ENCODE assay signal across 2 cellular contexts in the genomic region with DNA sequence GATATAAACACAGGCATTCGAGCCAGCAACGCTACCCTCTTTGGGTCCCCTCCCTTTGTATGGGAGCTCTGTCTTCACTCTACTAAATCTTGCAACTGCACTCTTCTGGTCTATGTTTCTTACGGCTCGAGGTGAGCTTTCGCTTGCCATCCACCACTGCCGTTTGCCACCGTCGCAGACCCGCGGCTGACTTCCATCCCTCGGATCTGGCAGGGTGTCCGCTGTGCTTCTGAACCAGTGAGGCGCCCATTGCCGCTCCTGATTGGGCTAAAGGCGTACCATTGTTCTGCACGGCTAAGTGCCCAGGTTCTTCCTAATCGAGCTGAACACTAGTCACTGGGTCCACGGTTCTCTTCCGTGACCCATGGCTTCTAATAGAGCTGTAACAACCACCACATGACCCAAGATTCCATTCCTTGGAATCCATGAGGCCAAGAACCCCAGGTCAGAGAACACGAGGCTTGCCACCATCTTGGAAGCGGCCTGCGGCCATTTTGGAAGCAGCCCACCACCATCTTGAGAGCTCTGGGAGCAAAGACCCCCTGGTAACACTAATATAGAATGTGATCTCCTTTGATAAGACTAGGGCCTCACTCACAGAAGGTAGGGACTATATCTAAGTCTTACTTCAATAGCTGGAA.
A peak's percentile ranks its signal among the peaks of the same experiment; 100 is the strongest.
TF ChIP-seq lines count a peak whose summit lies in the region.

No MANE protein-coding gene starts in this region.

TF ChIP-seq in GM23338, 12 proteins besides CTCF, POLR2A, EP300 and RAD21:
- TF ChIP-seq, protein P1, sequence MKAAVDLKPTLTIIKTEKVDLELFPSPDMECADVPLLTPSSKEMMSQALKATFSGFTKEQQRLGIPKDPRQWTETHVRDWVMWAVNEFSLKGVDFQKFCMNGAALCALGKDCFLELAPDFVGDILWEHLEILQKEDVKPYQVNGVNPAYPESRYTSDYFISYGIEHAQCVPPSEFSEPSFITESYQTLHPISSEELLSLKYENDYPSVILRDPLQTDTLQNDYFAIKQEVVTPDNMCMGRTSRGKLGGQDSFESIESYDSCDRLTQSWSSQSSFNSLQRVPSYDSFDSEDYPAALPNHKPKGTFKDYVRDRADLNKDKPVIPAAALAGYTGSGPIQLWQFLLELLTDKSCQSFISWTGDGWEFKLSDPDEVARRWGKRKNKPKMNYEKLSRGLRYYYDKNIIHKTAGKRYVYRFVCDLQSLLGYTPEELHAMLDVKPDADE (IDR thresholded peaks at IDR 0.05), result no peak
- no peak for TF ChIP-seq EZH2phosphoT487 (IDR thresholded peaks at IDR 0.05; ENCODE audit: unreplicated experiment)
- no peak for TF ChIP-seq JUNB (IDR thresholded peaks at IDR 0.05; ENCODE audit: unreplicated experiment)
- TF ChIP-seq ZNF114 (CRISPR knock-in tag; IDR thresholded peaks at IDR 0.05), result no peak
- no peak for TF ChIP-seq ZNF331 (CRISPR knock-in tag; IDR thresholded peaks at IDR 0.05; ENCODE audit: low read depth)
- no peak for TF ChIP-seq EZH2 (IDR thresholded peaks at IDR 0.05; ENCODE audit: low read depth, unreplicated experiment)
- TF ChIP-seq STAT1 (IDR thresholded peaks at IDR 0.05; ENCODE audit: unreplicated experiment), result no peak
TF ChIP-seq in GM23338: peak in this region for 0.

TF ChIP-seq in K562, 482 proteins besides CTCF, POLR2A, EP300 and RAD21 (continues in another document):
- TF ChIP-seq TEAD4 (IDR thresholded peaks at IDR 0.05; ENCODE audit: low read length), result peak; percentile 36; the same call in 1 of the 2 replicates
- TF ChIP-seq TEAD4 (CRISPR knock-in tag; IDR thresholded peaks at IDR 0.05; ENCODE audit: borderline replicate concordance), result no peak
- TF ChIP-seq RBM17 (IDR thresholded peaks at IDR 0.05; ENCODE audit: borderline replicate concordance, low read depth, low read length), result no peak
- TF ChIP-seq, protein P2, sequence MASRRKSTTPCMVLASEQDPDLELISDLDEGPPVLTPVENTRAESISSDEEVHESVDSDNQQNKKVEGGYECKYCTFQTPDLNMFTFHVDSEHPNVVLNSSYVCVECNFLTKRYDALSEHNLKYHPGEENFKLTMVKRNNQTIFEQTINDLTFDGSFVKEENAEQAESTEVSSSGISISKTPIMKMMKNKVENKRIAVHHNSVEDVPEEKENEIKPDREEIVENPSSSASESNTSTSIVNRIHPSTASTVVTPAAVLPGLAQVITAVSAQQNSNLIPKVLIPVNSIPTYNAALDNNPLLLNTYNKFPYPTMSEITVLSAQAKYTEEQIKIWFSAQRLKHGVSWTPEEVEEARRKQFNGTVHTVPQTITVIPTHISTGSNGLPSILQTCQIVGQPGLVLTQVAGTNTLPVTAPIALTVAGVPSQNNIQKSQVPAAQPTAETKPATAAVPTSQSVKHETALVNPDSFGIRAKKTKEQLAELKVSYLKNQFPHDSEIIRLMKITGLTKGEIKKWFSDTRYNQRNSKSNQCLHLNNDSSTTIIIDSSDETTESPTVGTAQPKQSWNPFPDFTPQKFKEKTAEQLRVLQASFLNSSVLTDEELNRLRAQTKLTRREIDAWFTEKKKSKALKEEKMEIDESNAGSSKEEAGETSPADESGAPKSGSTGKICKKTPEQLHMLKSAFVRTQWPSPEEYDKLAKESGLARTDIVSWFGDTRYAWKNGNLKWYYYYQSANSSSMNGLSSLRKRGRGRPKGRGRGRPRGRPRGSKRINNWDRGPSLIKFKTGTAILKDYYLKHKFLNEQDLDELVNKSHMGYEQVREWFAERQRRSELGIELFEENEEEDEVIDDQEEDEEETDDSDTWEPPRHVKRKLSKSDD (conservative IDR thresholded peaks at IDR 0.05; ENCODE audit: low read length), result no peak
- TF ChIP-seq ETV6 (IDR thresholded peaks at IDR 0.05; ENCODE audit: borderline replicate concordance in 1 of 2, low read depth in 2 of 2, low read length in 1 of 2), result no peak
- no peak for TF ChIP-seq ETV6 (CRISPR knock-in tag; IDR thresholded peaks at IDR 0.05; ENCODE audit: borderline replicate concordance)
- TF ChIP-seq DMBX1 (CRISPR knock-in tag; IDR thresholded peaks at IDR 0.05; ENCODE audit: borderline replicate concordance), result 0 out of 2 replicates have a peak, but pooled peaks have one; percentile 46
- TF ChIP-seq KAT8 (IDR thresholded peaks at IDR 0.05; ENCODE audit: low read depth), result peak; percentile 82
- TF ChIP-seq, protein P3, sequence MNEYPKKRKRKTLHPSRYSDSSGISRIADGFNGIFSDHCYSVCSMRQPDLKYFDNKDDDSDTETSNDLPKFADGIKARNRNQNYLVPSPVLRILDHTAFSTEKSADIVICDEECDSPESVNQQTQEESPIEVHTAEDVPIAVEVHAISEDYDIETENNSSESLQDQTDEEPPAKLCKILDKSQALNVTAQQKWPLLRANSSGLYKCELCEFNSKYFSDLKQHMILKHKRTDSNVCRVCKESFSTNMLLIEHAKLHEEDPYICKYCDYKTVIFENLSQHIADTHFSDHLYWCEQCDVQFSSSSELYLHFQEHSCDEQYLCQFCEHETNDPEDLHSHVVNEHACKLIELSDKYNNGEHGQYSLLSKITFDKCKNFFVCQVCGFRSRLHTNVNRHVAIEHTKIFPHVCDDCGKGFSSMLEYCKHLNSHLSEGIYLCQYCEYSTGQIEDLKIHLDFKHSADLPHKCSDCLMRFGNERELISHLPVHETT (CRISPR knock-in tag; conservative IDR thresholded peaks at IDR 0.05 in 1 of 2, IDR thresholded peaks at IDR 0.05 in 1 of 2), result peak in 1 of 2 experiments; percentile 22; a peak in 1 of 4 replicates
- TF ChIP-seq GTF2A2 (tag; IDR thresholded peaks at IDR 0.05), result 0 out of 2 replicates have a peak, but pooled peaks have one; percentile 63
- no peak for TF ChIP-seq TEAD1 (CRISPR knock-in tag; IDR thresholded peaks at IDR 0.05)
- TF ChIP-seq ZFP36 (IDR thresholded peaks at IDR 0.05; ENCODE audit: low read depth, low read length, partially characterized antibody), result no peak
- TF ChIP-seq, protein P4, sequence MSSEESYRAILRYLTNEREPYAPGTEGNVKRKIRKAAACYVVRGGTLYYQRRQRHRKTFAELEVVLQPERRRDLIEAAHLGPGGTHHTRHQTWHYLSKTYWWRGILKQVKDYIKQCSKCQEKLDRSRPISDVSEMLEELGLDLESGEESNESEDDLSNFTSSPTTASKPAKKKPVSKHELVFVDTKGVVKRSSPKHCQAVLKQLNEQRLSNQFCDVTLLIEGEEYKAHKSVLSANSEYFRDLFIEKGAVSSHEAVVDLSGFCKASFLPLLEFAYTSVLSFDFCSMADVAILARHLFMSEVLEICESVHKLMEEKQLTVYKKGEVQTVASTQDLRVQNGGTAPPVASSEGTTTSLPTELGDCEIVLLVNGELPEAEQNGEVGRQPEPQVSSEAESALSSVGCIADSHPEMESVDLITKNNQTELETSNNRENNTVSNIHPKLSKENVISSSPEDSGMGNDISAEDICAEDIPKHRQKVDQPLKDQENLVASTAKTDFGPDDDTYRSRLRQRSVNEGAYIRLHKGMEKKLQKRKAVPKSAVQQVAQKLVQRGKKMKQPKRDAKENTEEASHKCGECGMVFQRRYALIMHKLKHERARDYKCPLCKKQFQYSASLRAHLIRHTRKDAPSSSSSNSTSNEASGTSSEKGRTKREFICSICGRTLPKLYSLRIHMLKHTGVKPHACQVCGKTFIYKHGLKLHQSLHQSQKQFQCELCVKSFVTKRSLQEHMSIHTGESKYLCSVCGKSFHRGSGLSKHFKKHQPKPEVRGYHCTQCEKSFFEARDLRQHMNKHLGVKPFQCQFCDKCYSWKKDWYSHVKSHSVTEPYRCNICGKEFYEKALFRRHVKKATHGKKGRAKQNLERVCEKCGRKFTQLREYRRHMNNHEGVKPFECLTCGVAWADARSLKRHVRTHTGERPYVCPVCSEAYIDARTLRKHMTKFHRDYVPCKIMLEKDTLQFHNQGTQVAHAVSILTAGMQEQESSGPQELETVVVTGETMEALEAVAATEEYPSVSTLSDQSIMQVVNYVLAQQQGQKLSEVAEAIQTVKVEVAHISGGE (CRISPR knock-in tag; IDR thresholded peaks at IDR 0.05), result peak in 1 of 3 experiments; percentile 57; a peak in 1 of 6 replicates
- TF ChIP-seq YY1 (IDR thresholded peaks at IDR 0.05; ENCODE audit: borderline replicate concordance in 1 of 3, control insufficient read depth in 1 of 3, extremely low read depth in 1 of 3, insufficient read depth in 3 of 3, insufficient read length in 1 of 3, insufficient replicate concordance in 2 of 3, low read depth in 1 of 3, low read length in 2 of 3), result peak; percentile 50 to 90 (median 68)
- TF ChIP-seq, protein P5, sequence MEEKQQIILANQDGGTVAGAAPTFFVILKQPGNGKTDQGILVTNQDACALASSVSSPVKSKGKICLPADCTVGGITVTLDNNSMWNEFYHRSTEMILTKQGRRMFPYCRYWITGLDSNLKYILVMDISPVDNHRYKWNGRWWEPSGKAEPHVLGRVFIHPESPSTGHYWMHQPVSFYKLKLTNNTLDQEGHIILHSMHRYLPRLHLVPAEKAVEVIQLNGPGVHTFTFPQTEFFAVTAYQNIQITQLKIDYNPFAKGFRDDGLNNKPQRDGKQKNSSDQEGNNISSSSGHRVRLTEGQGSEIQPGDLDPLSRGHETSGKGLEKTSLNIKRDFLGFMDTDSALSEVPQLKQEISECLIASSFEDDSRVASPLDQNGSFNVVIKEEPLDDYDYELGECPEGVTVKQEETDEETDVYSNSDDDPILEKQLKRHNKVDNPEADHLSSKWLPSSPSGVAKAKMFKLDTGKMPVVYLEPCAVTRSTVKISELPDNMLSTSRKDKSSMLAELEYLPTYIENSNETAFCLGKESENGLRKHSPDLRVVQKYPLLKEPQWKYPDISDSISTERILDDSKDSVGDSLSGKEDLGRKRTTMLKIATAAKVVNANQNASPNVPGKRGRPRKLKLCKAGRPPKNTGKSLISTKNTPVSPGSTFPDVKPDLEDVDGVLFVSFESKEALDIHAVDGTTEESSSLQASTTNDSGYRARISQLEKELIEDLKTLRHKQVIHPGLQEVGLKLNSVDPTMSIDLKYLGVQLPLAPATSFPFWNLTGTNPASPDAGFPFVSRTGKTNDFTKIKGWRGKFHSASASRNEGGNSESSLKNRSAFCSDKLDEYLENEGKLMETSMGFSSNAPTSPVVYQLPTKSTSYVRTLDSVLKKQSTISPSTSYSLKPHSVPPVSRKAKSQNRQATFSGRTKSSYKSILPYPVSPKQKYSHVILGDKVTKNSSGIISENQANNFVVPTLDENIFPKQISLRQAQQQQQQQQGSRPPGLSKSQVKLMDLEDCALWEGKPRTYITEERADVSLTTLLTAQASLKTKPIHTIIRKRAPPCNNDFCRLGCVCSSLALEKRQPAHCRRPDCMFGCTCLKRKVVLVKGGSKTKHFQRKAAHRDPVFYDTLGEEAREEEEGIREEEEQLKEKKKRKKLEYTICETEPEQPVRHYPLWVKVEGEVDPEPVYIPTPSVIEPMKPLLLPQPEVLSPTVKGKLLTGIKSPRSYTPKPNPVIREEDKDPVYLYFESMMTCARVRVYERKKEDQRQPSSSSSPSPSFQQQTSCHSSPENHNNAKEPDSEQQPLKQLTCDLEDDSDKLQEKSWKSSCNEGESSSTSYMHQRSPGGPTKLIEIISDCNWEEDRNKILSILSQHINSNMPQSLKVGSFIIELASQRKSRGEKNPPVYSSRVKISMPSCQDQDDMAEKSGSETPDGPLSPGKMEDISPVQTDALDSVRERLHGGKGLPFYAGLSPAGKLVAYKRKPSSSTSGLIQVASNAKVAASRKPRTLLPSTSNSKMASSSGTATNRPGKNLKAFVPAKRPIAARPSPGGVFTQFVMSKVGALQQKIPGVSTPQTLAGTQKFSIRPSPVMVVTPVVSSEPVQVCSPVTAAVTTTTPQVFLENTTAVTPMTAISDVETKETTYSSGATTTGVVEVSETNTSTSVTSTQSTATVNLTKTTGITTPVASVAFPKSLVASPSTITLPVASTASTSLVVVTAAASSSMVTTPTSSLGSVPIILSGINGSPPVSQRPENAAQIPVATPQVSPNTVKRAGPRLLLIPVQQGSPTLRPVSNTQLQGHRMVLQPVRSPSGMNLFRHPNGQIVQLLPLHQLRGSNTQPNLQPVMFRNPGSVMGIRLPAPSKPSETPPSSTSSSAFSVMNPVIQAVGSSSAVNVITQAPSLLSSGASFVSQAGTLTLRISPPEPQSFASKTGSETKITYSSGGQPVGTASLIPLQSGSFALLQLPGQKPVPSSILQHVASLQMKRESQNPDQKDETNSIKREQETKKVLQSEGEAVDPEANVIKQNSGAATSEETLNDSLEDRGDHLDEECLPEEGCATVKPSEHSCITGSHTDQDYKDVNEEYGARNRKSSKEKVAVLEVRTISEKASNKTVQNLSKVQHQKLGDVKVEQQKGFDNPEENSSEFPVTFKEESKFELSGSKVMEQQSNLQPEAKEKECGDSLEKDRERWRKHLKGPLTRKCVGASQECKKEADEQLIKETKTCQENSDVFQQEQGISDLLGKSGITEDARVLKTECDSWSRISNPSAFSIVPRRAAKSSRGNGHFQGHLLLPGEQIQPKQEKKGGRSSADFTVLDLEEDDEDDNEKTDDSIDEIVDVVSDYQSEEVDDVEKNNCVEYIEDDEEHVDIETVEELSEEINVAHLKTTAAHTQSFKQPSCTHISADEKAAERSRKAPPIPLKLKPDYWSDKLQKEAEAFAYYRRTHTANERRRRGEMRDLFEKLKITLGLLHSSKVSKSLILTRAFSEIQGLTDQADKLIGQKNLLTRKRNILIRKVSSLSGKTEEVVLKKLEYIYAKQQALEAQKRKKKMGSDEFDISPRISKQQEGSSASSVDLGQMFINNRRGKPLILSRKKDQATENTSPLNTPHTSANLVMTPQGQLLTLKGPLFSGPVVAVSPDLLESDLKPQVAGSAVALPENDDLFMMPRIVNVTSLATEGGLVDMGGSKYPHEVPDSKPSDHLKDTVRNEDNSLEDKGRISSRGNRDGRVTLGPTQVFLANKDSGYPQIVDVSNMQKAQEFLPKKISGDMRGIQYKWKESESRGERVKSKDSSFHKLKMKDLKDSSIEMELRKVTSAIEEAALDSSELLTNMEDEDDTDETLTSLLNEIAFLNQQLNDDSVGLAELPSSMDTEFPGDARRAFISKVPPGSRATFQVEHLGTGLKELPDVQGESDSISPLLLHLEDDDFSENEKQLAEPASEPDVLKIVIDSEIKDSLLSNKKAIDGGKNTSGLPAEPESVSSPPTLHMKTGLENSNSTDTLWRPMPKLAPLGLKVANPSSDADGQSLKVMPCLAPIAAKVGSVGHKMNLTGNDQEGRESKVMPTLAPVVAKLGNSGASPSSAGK (IDR thresholded peaks at IDR 0.05), result peak; percentile 21; the same call in 1 of the 2 replicates
- TF ChIP-seq NFIC (IDR thresholded peaks at IDR 0.05), result no peak
- TF ChIP-seq, protein P6, sequence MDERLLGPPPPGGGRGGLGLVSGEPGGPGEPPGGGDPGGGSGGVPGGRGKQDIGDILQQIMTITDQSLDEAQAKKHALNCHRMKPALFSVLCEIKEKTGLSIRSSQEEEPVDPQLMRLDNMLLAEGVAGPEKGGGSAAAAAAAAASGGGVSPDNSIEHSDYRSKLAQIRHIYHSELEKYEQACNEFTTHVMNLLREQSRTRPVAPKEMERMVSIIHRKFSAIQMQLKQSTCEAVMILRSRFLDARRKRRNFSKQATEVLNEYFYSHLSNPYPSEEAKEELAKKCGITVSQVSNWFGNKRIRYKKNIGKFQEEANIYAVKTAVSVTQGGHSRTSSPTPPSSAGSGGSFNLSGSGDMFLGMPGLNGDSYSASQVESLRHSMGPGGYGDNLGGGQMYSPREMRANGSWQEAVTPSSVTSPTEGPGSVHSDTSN (CRISPR knock-in tag; IDR thresholded peaks at IDR 0.05; ENCODE audit: low read depth), result no peak
- TF ChIP-seq, protein P6 (tag; conservative IDR thresholded peaks at IDR 0.05; ENCODE audit: low read depth), result no peak
- TF ChIP-seq ARID2 (IDR thresholded peaks at IDR 0.05), result no peak
- no peak for TF ChIP-seq GATAD2A (IDR thresholded peaks at IDR 0.05)
- no peak for TF ChIP-seq SRF (CRISPR knock-in tag; IDR thresholded peaks at IDR 0.05)
- 0 out of 2 replicates have a peak, but pooled peaks have one; percentile 47 for TF ChIP-seq PYGO2 (tag; IDR thresholded peaks at IDR 0.05)
- peak; percentile 64; the same call in 1 of the 2 replicates for TF ChIP-seq EHMT2 (IDR thresholded peaks at IDR 0.05)
